8 cellular contexts compared by ENCODE assay signal in the genomic region with DNA sequence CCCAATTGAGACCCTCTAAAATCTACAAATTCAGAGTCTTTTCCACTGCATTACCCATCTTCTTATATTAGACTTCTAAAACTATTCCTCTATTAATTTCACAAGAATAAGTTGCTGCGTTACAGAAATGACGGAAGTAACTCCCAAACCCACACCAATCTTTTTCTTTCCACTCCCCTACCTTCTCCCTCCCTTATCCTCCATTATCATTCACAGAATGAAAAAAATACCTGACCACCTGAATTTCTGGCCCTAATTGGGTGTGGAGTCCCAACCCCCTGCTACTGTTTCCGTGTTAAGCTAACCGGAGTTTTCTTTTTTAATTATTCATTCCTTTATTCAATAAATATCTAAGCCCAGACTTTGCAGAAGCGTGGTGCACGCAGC. TPM values are rescaled to one million over a fixed set of nuclear protein-coding genes. Genes with fewer than 3 reads are reported as not detected.
DNase-seq lines count a peak whose midpoint lies in the region; ATAC-seq and TF ChIP-seq lines count a peak whose summit lies in the region.

No MANE protein-coding gene starts in this region.

- peak overlapping the region; percentile 94 for H3K4me2 ChIP-seq in smooth muscle cell

- H3K4me1 ChIP-seq in smooth muscle cell (ENCODE audit: low read depth): peaks cover 15% of the 10 kb centered on the region

- POLR2A ChIA-PET in activated CD4-positive, alpha-beta T cell treated with anti-CD3 and anti-CD28 coated beads, Interleukin-2, amount 10 ng/mL, durations not matched to agents 7 days and 5 days (lab: Charles Lee): interaction anchor here (0.7 kb wide), 1 partner anchor 19 kb away, joined by 4 read pairs; no protein-coding TSS in a partner anchor
- POLR2A ChIA-PET in activated CD4-positive, alpha-beta memory T cell treated with anti-CD3 and anti-CD28 coated beads for 36 hours (lab: Charles Lee): interaction anchor here (0.8 to 1.2 kb wide), 4 partner anchors 33 to 450 kb away, joined by 3 to 5 read pairs (median 3); a partner anchor contains a TSS

- no peak for TF ChIP-seq CTCF in smooth muscle cell (IDR thresholded peaks at IDR 0.05; ENCODE audit: borderline replicate concordance, insufficient read depth, poor library complexity, severe bottlenecking)

- no peaks in the 10 kb centered on the region for H3K27me3 ChIP-seq in smooth muscle cell (ENCODE audit: low read depth)

- peaks cover 17% of the 10 kb centered on the region for H3K36me3 Mint-ChIP-seq in activated CD4-positive, alpha-beta T cell treated with anti-CD3 and anti-CD28 coated beads, Interleukin-2, amount 10 ng/mL, durations not matched to agents 7 days and 5 days (ENCODE audit: low read depth)
- peaks cover 8% of the 10 kb centered on the region for H3K36me3 Mint-ChIP-seq in activated CD4-positive, alpha-beta memory T cell treated with anti-CD3 and anti-CD28 coated beads for 36 hours

- H3K27me3 Mint-ChIP-seq in activated CD4-positive, alpha-beta T cell treated with anti-CD3 and anti-CD28 coated beads, Interleukin-2, amount 10 ng/mL, durations not matched to agents 7 days and 5 days: peaks cover 3% of the 10 kb centered on the region
- H3K27me3 Mint-ChIP-seq in activated CD4-positive, alpha-beta memory T cell treated with anti-CD3 and anti-CD28 coated beads for 36 hours: no peaks in the 10 kb centered on the region

- H3K9me3 ChIP-seq in smooth muscle cell (replicated peaks; ENCODE audit: low read depth): no peaks in the 10 kb centered on the region

- H3F3A ChIP-seq in smooth muscle cell (ENCODE audit: low read depth): no peaks in the 10 kb centered on the region

- peaks cover 51% of the 10 kb centered on the region for H3K79me2 ChIP-seq in smooth muscle cell (ENCODE audit: low read depth)

- peak overlapping the region; percentile 97 for H3K27ac ChIP-seq in smooth muscle cell (ENCODE audit: low read depth)

- H4K20me1 ChIP-seq in smooth muscle cell (ENCODE audit: low read depth): peaks cover 35% of the 10 kb centered on the region

- peak overlapping the region; percentile 95 for H3K9ac ChIP-seq in smooth muscle cell (ENCODE audit: low read depth)

- CTCF ChIA-PET in activated CD4-positive, alpha-beta T cell treated with anti-CD3 and anti-CD28 coated beads, Interleukin-2, amount 10 ng/mL, durations not matched to agents 7 days and 5 days (lab: Charles Lee): interaction anchor here (1.3 kb wide), 1 partner anchor 9 kb away, joined by 3 read pairs; no protein-coding TSS in a partner anchor
- CTCF ChIA-PET in activated CD4-positive, alpha-beta memory T cell treated with anti-CD3 and anti-CD28 coated beads for 36 hours (lab: Charles Lee): interaction anchor here (1.2 to 3.8 kb wide), 2 partner anchors 21 to 49 kb away, joined by 3 to 18 read pairs; no protein-coding TSS in a partner anchor

- DNase-seq in activated CD4-positive, alpha-beta T cell treated with anti-CD3 and anti-CD28 coated beads, Interleukin-2, amount 10 ng/mL, durations not matched to agents 7 days and 5 days: no peak
- no peak for DNase-seq in activated CD4-positive, alpha-beta T cell treated with anti-CD3 and anti-CD28 coated beads for 1 hour
- no peak for DNase-seq in activated CD4-positive, alpha-beta memory T cell treated with anti-CD3 and anti-CD28 coated beads for 36 hours
- DNase-seq in hepatic stellate cell (ENCODE audit: low spot score) (peak; percentile 35), smooth muscle cell (lab: John Stamatoyannopoulos, UW; ENCODE audit: unreplicated experiment) (no peak), NCI-H345 (lab: John Stamatoyannopoulos, UW) (no peak), dermis blood vessel endothelial cell (no peak)

- ATAC-seq in HG03175 (IDR thresholded peaks at IDR 0.05; ENCODE audit: unreplicated experiment): peak; percentile 4

- H3K4me3 ChIP-seq in smooth muscle cell: peak overlapping the region; percentile 97

- peak overlapping the region; percentile 87 for H2AFZ ChIP-seq in smooth muscle cell (ENCODE audit: low read depth)

- peak overlapping the region; percentile 97 for H3K4me3 Mint-ChIP-seq in activated CD4-positive, alpha-beta T cell treated with anti-CD3 and anti-CD28 coated beads, Interleukin-2, amount 10 ng/mL, durations not matched to agents 7 days and 5 days
- H3K4me3 Mint-ChIP-seq in activated CD4-positive, alpha-beta memory T cell treated with anti-CD3 and anti-CD28 coated beads for 36 hours: peak overlapping the region; percentile 92

- intact Hi-C loops in activated CD4-positive, alpha-beta memory T cell treated with anti-CD3 and anti-CD28 coated beads for 36 hours (cut with micrococcal nuclease): loop anchor here (1.0 to 5.0 kb wide), 6 partner anchors 32 to 1024 kb away; a partner anchor contains a TSS

- no peaks in the 10 kb centered on the region for H3K36me3 ChIP-seq in smooth muscle cell (ENCODE audit: low read depth)

- H3K4me1 Mint-ChIP-seq in activated CD4-positive, alpha-beta T cell treated with anti-CD3 and anti-CD28 coated beads, Interleukin-2, amount 10 ng/mL, durations not matched to agents 7 days and 5 days: peaks cover 31% of the 10 kb centered on the region
- peaks cover 36% of the 10 kb centered on the region for H3K4me1 Mint-ChIP-seq in activated CD4-positive, alpha-beta memory T cell treated with anti-CD3 and anti-CD28 coated beads for 36 hours (ENCODE audit: low read depth)

- H3K27ac Mint-ChIP-seq in activated CD4-positive, alpha-beta T cell treated with anti-CD3 and anti-CD28 coated beads, Interleukin-2, amount 10 ng/mL, durations not matched to agents 7 days and 5 days: peak overlapping the region; percentile 96
- H3K27ac Mint-ChIP-seq in activated CD4-positive, alpha-beta memory T cell treated with anti-CD3 and anti-CD28 coated beads for 36 hours: peak overlapping the region; percentile 94

- H3K9me3 Mint-ChIP-seq in activated CD4-positive, alpha-beta T cell treated with anti-CD3 and anti-CD28 coated beads, Interleukin-2, amount 10 ng/mL, durations not matched to agents 7 days and 5 days: no peaks in the 10 kb centered on the region
- H3K9me3 Mint-ChIP-seq in activated CD4-positive, alpha-beta memory T cell treated with anti-CD3 and anti-CD28 coated beads for 36 hours: no peaks in the 10 kb centered on the region

- WGBS in smooth muscle cell (ENCODE audit: low lambda C conversion rate): 0% methylated on average over 6 of the region's 6 CpGs

RNA-seq across cellular contexts. Expression of a gene that starts 0.6 kb away (rescaled TPM):
- 10 to 100 TPM; 29.2 to 29.4 TPM for total RNA-seq in activated CD4-positive, alpha-beta T cell treated with anti-CD3 and anti-CD28 coated beads, Interleukin-2, amount 10 ng/mL, durations not matched to agents 7 days and 5 days
- 10 to 100 TPM; 25.9 to 29.6 TPM for total RNA-seq in activated CD4-positive, alpha-beta memory T cell treated with anti-CD3 and anti-CD28 coated beads for 36 hours
- total RNA-seq in smooth muscle cell: 50.0 and 62.2 TPM in 2 replicates
- polyA plus RNA-seq in smooth muscle cell: 13.1 and 17.1 TPM in 2 replicates
- total RNA-seq in dermis blood vessel endothelial cell: 51.7 and 58.4 TPM in 2 replicates
